ENCODE assay signal across 8 cellular contexts in genomic region chr1:183472488-183473285, GRCh38. TPM values are rescaled to one million over a fixed set of nuclear protein-coding genes. Genes with fewer than 3 reads are reported as not detected.
A peak's percentile ranks its signal among the peaks of the same experiment; 100 is the strongest.
DNase-seq lines count a peak whose midpoint lies in the region; ATAC-seq, FAIRE-seq and TF ChIP-seq lines count a peak whose summit lies in the region.

A gene with protein sequence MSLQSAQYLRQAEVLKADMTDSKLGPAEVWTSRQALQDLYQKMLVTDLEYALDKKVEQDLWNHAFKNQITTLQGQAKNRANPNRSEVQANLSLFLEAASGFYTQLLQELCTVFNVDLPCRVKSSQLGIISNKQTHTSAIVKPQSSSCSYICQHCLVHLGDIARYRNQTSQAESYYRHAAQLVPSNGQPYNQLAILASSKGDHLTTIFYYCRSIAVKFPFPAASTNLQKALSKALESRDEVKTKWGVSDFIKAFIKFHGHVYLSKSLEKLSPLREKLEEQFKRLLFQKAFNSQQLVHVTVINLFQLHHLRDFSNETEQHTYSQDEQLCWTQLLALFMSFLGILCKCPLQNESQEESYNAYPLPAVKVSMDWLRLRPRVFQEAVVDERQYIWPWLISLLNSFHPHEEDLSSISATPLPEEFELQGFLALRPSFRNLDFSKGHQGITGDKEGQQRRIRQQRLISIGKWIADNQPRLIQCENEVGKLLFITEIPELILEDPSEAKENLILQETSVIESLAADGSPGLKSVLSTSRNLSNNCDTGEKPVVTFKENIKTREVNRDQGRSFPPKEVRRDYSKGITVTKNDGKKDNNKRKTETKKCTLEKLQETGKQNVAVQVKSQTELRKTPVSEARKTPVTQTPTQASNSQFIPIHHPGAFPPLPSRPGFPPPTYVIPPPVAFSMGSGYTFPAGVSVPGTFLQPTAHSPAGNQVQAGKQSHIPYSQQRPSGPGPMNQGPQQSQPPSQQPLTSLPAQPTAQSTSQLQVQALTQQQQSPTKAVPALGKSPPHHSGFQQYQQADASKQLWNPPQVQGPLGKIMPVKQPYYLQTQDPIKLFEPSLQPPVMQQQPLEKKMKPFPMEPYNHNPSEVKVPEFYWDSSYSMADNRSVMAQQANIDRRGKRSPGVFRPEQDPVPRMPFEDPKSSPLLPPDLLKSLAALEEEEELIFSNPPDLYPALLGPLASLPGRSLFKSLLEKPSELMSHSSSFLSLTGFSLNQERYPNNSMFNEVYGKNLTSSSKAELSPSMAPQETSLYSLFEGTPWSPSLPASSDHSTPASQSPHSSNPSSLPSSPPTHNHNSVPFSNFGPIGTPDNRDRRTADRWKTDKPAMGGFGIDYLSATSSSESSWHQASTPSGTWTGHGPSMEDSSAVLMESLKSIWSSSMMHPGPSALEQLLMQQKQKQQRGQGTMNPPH (plus strand): TSS chr1:183472499. CDS start chr1:183472621, 122 bp downstream.

- H2BK20ac ChIP-seq in IMR-90 (ENCODE audit: low read depth, low read length) = peak within 1 kb of the TSS; percentile 68; the same call in 1 of the 2 replicates

- POLR2A ChIA-PET in IMR-90 (lab: Charles Lee; ENCODE audit: unreplicated experiment) = interaction anchor here (0.6 kb wide), 1 partner anchor 1631 kb away, joined by 3 read pairs; no protein-coding TSS in a partner anchor

- DNase-seq in D721Med (ENCODE audit: insufficient read length, low spot score) (peak; percentile 22), IMR-90 (peak; percentile 12), cerebellum (ENCODE audit: low spot score) (peak; percentile 46), middle frontal gyrus (ENCODE audit: extremely low spot score, low spot score) (no peak)
- DNase-seq in stimulated activated CD4-positive, alpha-beta T cell treated with anti-CD3 and anti-CD28 coated beads, Interleukin-4, amount 100 ng/mL, for 1 hour = peak; percentile 59

- TF ChIP-seq RAD21 in IMR-90 (IDR thresholded peaks at IDR 0.05; ENCODE audit: low read length) (no peak), liver (IDR thresholded peaks at IDR 0.05) (no peak)

- H3K9me3 ChIP-seq in IMR-90 (ENCODE audit: control insufficient read depth, insufficient read depth, low read length) (no peaks in the 10 kb centered on the region), liver (ENCODE audit: control insufficient read depth in 4 of 4, low read length in 3 of 4) (no peaks in the 10 kb centered on the region)

- peak within 1 kb of the TSS; percentile 89 for H3K14ac ChIP-seq in IMR-90 (replicated peaks; ENCODE audit: low read depth, low read length)

- TF ChIP-seq CTCF in D721Med (IDR thresholded peaks at IDR 0.05; ENCODE audit: insufficient read depth, missing control alignments) (no peak), IMR-90 (conservative IDR thresholded peaks at IDR 0.05; ENCODE audit: low read depth, low read length) (no peak), VCaP (conservative IDR thresholded peaks at IDR 0.05) (no peak), liver (IDR thresholded peaks at IDR 0.05; ENCODE audit: low read depth, low read length, missing input control) (no peak)

- peaks cover 7 to 34% of the 10 kb centered on the region in 2 experiments; a peak in 3 of 4 replicates for H3K79me1 ChIP-seq in IMR-90 (ENCODE audit: low read depth in 1 of 2, low read length in 2 of 2)

- intact Hi-C loops in IMR-90 (cut with micrococcal nuclease) = loop anchor here (1.0 to 5.0 kb wide), 5 partner anchors 28 to 450 kb away; partner anchors contain the start of gene LAMC1

- WGBS in IMR-90 (ENCODE audit: extremely low coverage in 2 of 2, insufficient read length in 1 of 2), 2 experiments = 1% methylated on average over 33 of the region's 72 CpGs; no CpG with 5 or more reads in 1 of the 2 experiments
- WGBS in liver = under 1% methylated on average over 72 of the region's 72 CpGs

- dilution Hi-C loops in IMR-90 (cut with HindIII; ENCODE audit: low sequenced_read_pairs, unreplicated experiment) = no loop called here

- H4K91ac ChIP-seq in IMR-90 (ENCODE audit: insufficient read depth, low read depth, low read length) = peak within 1 kb of the TSS; percentile 97

- H3K36me3 ChIP-seq in IMR-90 (ENCODE audit: control insufficient read depth, insufficient read depth, low read length) = no peaks in the 10 kb centered on the region
- H3K36me3 ChIP-seq in liver (ENCODE audit: control insufficient read depth in 4 of 4, insufficient read depth in 3 of 4, low read depth in 1 of 4, low read length in 3 of 4) = no peaks in the 10 kb centered on the region

- H4K8ac ChIP-seq in IMR-90 (ENCODE audit: low read depth in 2 of 2, low read length in 2 of 2) = peak within 1 kb of the TSS; percentile 76 to 98

- no peak for FAIRE-seq in D721Med (lab: Jason Lieb, UNC)

- peak within 1 kb of the TSS; percentile 99 for H4K5ac ChIP-seq in IMR-90 (ENCODE audit: low read depth, low read length)

- H3K9me1 ChIP-seq in IMR-90 (ENCODE audit: insufficient read depth, low read length) = no peaks in the 10 kb centered on the region; the same call in 1 of the 2 replicates

- in situ Hi-C loops in IMR-90 (cut with MboI; ENCODE audit: low sequenced_read_pairs) = loop anchor here (5.0 to 10.0 kb wide), 2 partner anchors 70 to 152 kb away; no protein-coding TSS in a partner anchor

- ATAC-seq in GM21390 (IDR thresholded peaks at IDR 0.05; ENCODE audit: unreplicated experiment) (peak; percentile 14), IMR-90 (ENCODE audit: low read depth) (peak; percentile 6)

- CTCF ChIA-PET in IMR-90 (lab: Yijun Ruan, JAX) = interaction anchor here (1.3 kb wide), 1 partner anchor 42 kb away, joined by 3 read pairs; no protein-coding TSS in a partner anchor

- H4K20me1 ChIP-seq in IMR-90 (ENCODE audit: insufficient read depth, low read length) = peaks cover 14% of the 10 kb centered on the region; the same call in 1 of the 2 replicates

- H2AFZ ChIP-seq in IMR-90 (replicated peaks; ENCODE audit: low read length, poor library complexity) = peak within 1 kb of the TSS; percentile 97

- H2AK9ac ChIP-seq in IMR-90 (replicated peaks; ENCODE audit: low read depth, low read length, poor library complexity) = peak within 1 kb of the TSS; percentile 89

- peak within 1 kb of the TSS; percentile 98 for H3K4ac ChIP-seq in IMR-90 (ENCODE audit: low read depth, low read length)

- H3K4me2 ChIP-seq in IMR-90 (ENCODE audit: low read depth, low read length) = peak within 1 kb of the TSS; percentile 97

- H3K23ac ChIP-seq in IMR-90 (ENCODE audit: low read depth, low read length) = peak within 1 kb of the TSS; percentile 77

- peak within 1 kb of the TSS; percentile 97 for H2BK120ac ChIP-seq in IMR-90 (ENCODE audit: low read depth, low read length)

- peak within 1 kb of the TSS; percentile 96 for H2BK5ac ChIP-seq in IMR-90 (ENCODE audit: low read depth, low read length, poor library complexity, severe bottlenecking)

- H3K4me1 ChIP-seq in IMR-90 (ENCODE audit: control insufficient read depth, insufficient read depth, low read length) = peaks cover 2% of the 10 kb centered on the region; the same call in 1 of the 2 replicates
- H3K4me1 ChIP-seq in liver (ENCODE audit: control insufficient read depth in 4 of 4, insufficient read depth in 4 of 4, low read length in 3 of 4) = peaks cover 2 to 34% (median 28%) of the 10 kb centered on the region in 4 donors

- H3K27ac ChIP-seq in IMR-90 (ENCODE audit: insufficient read depth, low read length) (peak within 1 kb of the TSS; percentile 98), VCaP (peak within 1 kb of the TSS; percentile 93), liver (ENCODE audit: low read depth in 1 of 2, low read length in 2 of 2) (peak within 1 kb of the TSS; percentile 98 to 99)

- peak within 1 kb of the TSS; percentile 62; the same call in 1 of the 2 replicates for H2AK5ac ChIP-seq in IMR-90 (ENCODE audit: low read depth, low read length)

- peak within 1 kb of the TSS; percentile 93 for H3K56ac ChIP-seq in IMR-90 (ENCODE audit: extremely low read depth, insufficient read depth, low read length)

- peak within 1 kb of the TSS; percentile 84 for H3K18ac ChIP-seq in IMR-90 (ENCODE audit: low read depth, low read length)

- H3K9ac ChIP-seq in IMR-90 (ENCODE audit: low read depth, low read length) (peak within 1 kb of the TSS; percentile 96), liver (ENCODE audit: low read depth in 1 of 2, low read length in 2 of 2) (peak within 1 kb of the TSS; percentile 82 to 100)

- no peak for TF ChIP-seq POLR2A in IMR-90 (IDR thresholded peaks at IDR 0.05; ENCODE audit: low read depth, low read length)

- peak within 1 kb of the TSS; percentile 91; the same call in 1 of the 3 replicates for H2BK15ac ChIP-seq in IMR-90 (ENCODE audit: low read depth, low read length)

- H3K4me3 ChIP-seq in IMR-90 (ENCODE audit: insufficient read depth, low read depth, low read length) = peak within 1 kb of the TSS; percentile 99
- peak within 1 kb of the TSS; percentile 82 to 99 (median 97) for H3K4me3 ChIP-seq in liver (ENCODE audit: low read depth in 1 of 3, low read length in 3 of 3)

- H3K27me3 ChIP-seq in IMR-90 (ENCODE audit: control insufficient read depth, insufficient read depth, low read length) (no peaks in the 10 kb centered on the region), liver (ENCODE audit: control insufficient read depth in 4 of 4, insufficient read depth in 4 of 4, low read length in 3 of 4) (no peaks in the 10 kb centered on the region)

- no TSS peak for BruUV-seq in IMR-90 (replicated peaks; lab: Mats Ljungman, UMichigan)

TF ChIP-seq in IMR-90, 13 proteins besides CTCF, POLR2A, EP300 and RAD21 (continues in another document):
- TF ChIP-seq BHLHE40 (IDR thresholded peaks at IDR 0.05; ENCODE audit: low read depth, low read length) (no peak), NFE2L2 (IDR thresholded peaks at IDR 0.05; ENCODE audit: low read depth, low read length) (no peak), RCOR1 (IDR thresholded peaks at IDR 0.05; ENCODE audit: insufficient replicate concordance, low read length) (no peak), CHD1 (IDR thresholded peaks at IDR 0.05; ENCODE audit: low read depth, low read length) (no peak)

TF ChIP-seq in liver, 16 proteins besides CTCF, POLR2A, EP300 and RAD21:
- TF ChIP-seq JUND (IDR thresholded peaks at IDR 0.05) (no peak), YY1 (IDR thresholded peaks at IDR 0.05) (no peak), ATF3 (IDR thresholded peaks at IDR 0.05) (no peak)

RNA-seq across cellular contexts. Expression of the gene that starts here (rescaled TPM):
- total RNA-seq in IMR-90 (2012; rRNA removed) (20.8 and 22.6 TPM in 2 replicates), cerebellum (47.0 TPM), liver (10 to 100 TPM; 14.2 to 28.7 TPM)
- polyA plus RNA-seq in IMR-90 (2012; rRNA removed) (17.2 and 18.1 TPM in 2 replicates), liver (10 to 100 TPM in 1 of 2 donors, 1 to 10 TPM in 1; 9.5 to 13.0 TPM)
- polyA plus RNA-seq in IMR-90 (2012; cell fraction: cytosol; rRNA removed) = 8.2 and 8.6 TPM in 2 replicates
- polyA plus RNA-seq in IMR-90 (2012; cell fraction: nucleus; rRNA removed; ENCODE audit: low replicate concordance) = 13.7 and 32.0 TPM in 2 replicates
